In the genomic region with DNA sequence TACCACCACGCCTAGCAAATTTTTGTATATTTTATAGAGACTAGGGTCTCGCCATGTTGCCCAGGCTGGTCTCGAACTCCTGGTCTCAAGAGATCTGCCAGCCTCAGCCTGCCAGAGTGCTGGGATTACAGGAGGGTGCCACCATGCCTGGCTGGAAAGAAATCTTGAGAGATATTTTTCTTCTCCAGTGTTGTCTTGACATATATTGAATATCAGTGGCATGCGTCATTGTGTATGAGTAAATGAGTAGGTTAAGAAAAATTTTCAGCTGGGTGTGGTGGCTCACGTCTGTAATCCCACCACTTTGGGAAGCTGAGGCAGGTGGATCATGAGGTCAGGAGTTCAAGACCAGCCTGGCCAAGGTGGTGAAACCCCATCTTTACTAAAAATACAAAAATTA, we compare ENCODE assay signal across 19 cellular contexts. TPM values are rescaled to one million over a fixed set of nuclear protein-coding genes. Genes with fewer than 3 reads are reported as not detected.
DNase-seq lines count a peak whose midpoint lies in the region; ATAC-seq and TF ChIP-seq lines count a peak whose summit lies in the region.
"Had no signal": no experiment of that assay in that cellular context is flagged by ENCODE, and none has a peak within 500 bp of the region (broad histone marks: within the 10 kb centered on the region; RNA-seq: fewer than 3 reads in every experiment).

No MANE protein-coding gene starts in this region.

- ATAC-seq in IMR-90 (ENCODE audit: low read depth) (no peak), RWPE2 (ENCODE audit: low read depth) (peak; percentile 15; the same call in 1 of the 3 replicates), aorta (ENCODE audit: low FRiP score) (no peak), HG03095 (IDR thresholded peaks at IDR 0.05; ENCODE audit: unreplicated experiment) (no peak), HG03378 (IDR thresholded peaks at IDR 0.05; ENCODE audit: unreplicated experiment) (no peak)
- ATAC-seq: K562, Right ventricle myocardium inferior had no signal

- H4K8ac ChIP-seq in IMR-90 (ENCODE audit: low read depth in 2 of 2, low read length in 2 of 2), result no peak overlapping the region
- no peak overlapping the region for H4K8ac ChIP-seq in trophoblast cell (ENCODE audit: low read depth, low read length)

- no peak for TF ChIP-seq CTCF in IMR-90 (conservative IDR thresholded peaks at IDR 0.05; ENCODE audit: low read depth, low read length)
- no peak for TF ChIP-seq CTCF in RWPE2 (IDR thresholded peaks at IDR 0.05; ENCODE audit: poor library complexity, severe bottlenecking)

- in situ Hi-C loops in IMR-90 (cut with MboI; ENCODE audit: low sequenced_read_pairs), result no loop called here

- POLR2A ChIA-PET in IMR-90 (lab: Charles Lee; ENCODE audit: unreplicated experiment), result no interaction called here

- TF ChIP-seq RAD21 in IMR-90 (IDR thresholded peaks at IDR 0.05; ENCODE audit: low read length), result no peak

- H3K27ac ChIP-seq in IMR-90 (ENCODE audit: insufficient read depth, low read length), result no peak overlapping the region
- H3K27ac ChIP-seq in RWPE2 (ENCODE audit: poor library complexity, severe bottlenecking), result no peak overlapping the region
- H3K27ac ChIP-seq in trophoblast cell (ENCODE audit: low read depth, low read length), result no peak overlapping the region
- no peak overlapping the region for H3K27ac ChIP-seq in aorta (ENCODE audit: low read depth in 1 of 2, low read length in 2 of 2)
- H3K27ac ChIP-seq: PC-9, SK-N-MC had no signal

- no peaks in the 10 kb centered on the region for H3K36me3 ChIP-seq in IMR-90 (ENCODE audit: control insufficient read depth, insufficient read depth, low read length)
- H3K36me3 ChIP-seq in RWPE2 (ENCODE audit: low read depth), result no peaks in the 10 kb centered on the region
- no peaks in the 10 kb centered on the region for H3K36me3 ChIP-seq in trophoblast cell (ENCODE audit: control insufficient read depth in 1 of 2, insufficient read depth in 2 of 2, low read length in 2 of 2)
- no peaks in the 10 kb centered on the region for H3K36me3 ChIP-seq in aorta (ENCODE audit: control insufficient read depth in 1 of 2, insufficient read depth in 2 of 2, low read length in 1 of 2)

- peaks cover 4% of the 10 kb centered on the region; the same call in 1 of the 2 replicates for H3K4me1 ChIP-seq in IMR-90 (ENCODE audit: control insufficient read depth, insufficient read depth, low read length)
- peaks cover 4% of the 10 kb centered on the region for H3K4me1 ChIP-seq in RWPE2 (ENCODE audit: insufficient read depth, poor library complexity, severe bottlenecking)
- H3K4me1 ChIP-seq in trophoblast cell (ENCODE audit: control insufficient read depth in 1 of 2, insufficient read depth in 2 of 2, low read length in 2 of 2), result peaks cover 0 to 11% of the 10 kb centered on the region in 2 experiments
- H3K4me1 ChIP-seq in aorta (ENCODE audit: control insufficient read depth in 1 of 2, insufficient read depth in 2 of 2, low read length in 2 of 2), result no peaks in the 10 kb centered on the region

- H3K23ac ChIP-seq in IMR-90 (ENCODE audit: low read depth, low read length), result no peak overlapping the region
- H3K23ac ChIP-seq in trophoblast cell (ENCODE audit: low read length), result no peak overlapping the region

- H3K27me3 ChIP-seq in IMR-90 (ENCODE audit: control insufficient read depth, insufficient read depth, low read length) (no peaks in the 10 kb centered on the region), RWPE2 (ENCODE audit: insufficient read depth, poor library complexity, severe bottlenecking) (no peaks in the 10 kb centered on the region), trophoblast cell (ENCODE audit: insufficient read depth, low read length) (no peaks in the 10 kb centered on the region), aorta (ENCODE audit: control insufficient read depth in 1 of 2, insufficient read depth in 2 of 2, low read length in 1 of 2) (no peaks in the 10 kb centered on the region)

- H3K4ac ChIP-seq in IMR-90 (ENCODE audit: low read depth, low read length), result no peak overlapping the region
- H3K4ac ChIP-seq in trophoblast cell (ENCODE audit: low read depth, low read length), result no peak overlapping the region

- no peak overlapping the region for H2AFZ ChIP-seq in IMR-90 (replicated peaks; ENCODE audit: low read length, poor library complexity)
- H2AFZ ChIP-seq in trophoblast cell (ENCODE audit: insufficient read depth, low read length, poor library complexity), result no peak overlapping the region
- H2AFZ ChIP-seq: PC-9 had no signal

- 40% methylated on average over 2 of the region's 5 CpGs; no CpG with 5 or more reads in 1 of the 2 experiments for WGBS in IMR-90 (ENCODE audit: extremely low coverage in 2 of 2, insufficient read length in 1 of 2), 2 experiments
- WGBS in trophoblast cell (ENCODE audit: extremely low coverage, insufficient coverage, insufficient read length), result no CpG with 5 or more reads among the region's 5 CpGs
- WGBS in aorta, 2 donors, result 89% methylated on average over 5 of the region's 5 CpGs

- H2BK15ac ChIP-seq in IMR-90 (ENCODE audit: low read depth, low read length), result no peak overlapping the region

- peaks cover 3% of the 10 kb centered on the region for H3K79me2 ChIP-seq in trophoblast cell (ENCODE audit: control insufficient read depth, insufficient read depth, low read length, poor library complexity)

- dilution Hi-C loops in IMR-90 (cut with HindIII; ENCODE audit: low sequenced_read_pairs, unreplicated experiment), result no loop called here

- no peak overlapping the region for H2AK5ac ChIP-seq in IMR-90 (ENCODE audit: low read depth, low read length)
- no peak overlapping the region for H2AK5ac ChIP-seq in trophoblast cell (ENCODE audit: low read length)

- no peak overlapping the region for H2BK12ac ChIP-seq in trophoblast cell (ENCODE audit: low read length)

- CTCF ChIA-PET in IMR-90 (lab: Yijun Ruan, JAX), result no interaction called here

- H4K20me1 ChIP-seq in IMR-90 (ENCODE audit: insufficient read depth, low read length), result 0 out of 2 replicates have a peak, but pooled peaks cover 3% of the 10 kb centered on the region

- no TSS peak for BruUV-seq in IMR-90 (replicated peaks; lab: Mats Ljungman, UMichigan)

- TF ChIP-seq POLR2A in IMR-90 (IDR thresholded peaks at IDR 0.05; ENCODE audit: low read depth, low read length), result no peak

- H3K4me3 ChIP-seq in IMR-90 (ENCODE audit: insufficient read depth, low read depth, low read length) (no peak overlapping the region), RWPE2 (ENCODE audit: severe bottlenecking) (no peak overlapping the region), trophoblast cell (ENCODE audit: low read depth, low read length) (no peak overlapping the region), aorta (ENCODE audit: low read length in 2 of 2) (no peak overlapping the region)
- H3K4me3 ChIP-seq: K562, PC-9, SK-N-MC had no signal

- H4K12ac ChIP-seq in trophoblast cell (ENCODE audit: low read depth, low read length), result no peak overlapping the region

- no peak overlapping the region for H2AK9ac ChIP-seq in IMR-90 (replicated peaks; ENCODE audit: low read depth, low read length, poor library complexity)

- DNase-seq in ELR (ENCODE audit: low read depth), result peak; percentile 90
- DNase-seq in IMR-90, result peak; percentile 41
- no peak for DNase-seq in RWPE2 (ENCODE audit: low spot score)
- DNase-seq in trophoblast cell, result peak; percentile 52 to 83
- DNase-seq in aorta, result no peak
- DNase-seq: ACHN, Caco-2, DMS153, NCI-H1436, NCI-H2029, NCI-H2171, NCI-H446 treated with DMSO at 0.1 percent for 48 hours, NCI-H774 had no signal

- H2BK20ac ChIP-seq in IMR-90 (ENCODE audit: low read depth, low read length), result no peak overlapping the region

- H4K5ac ChIP-seq in IMR-90 (ENCODE audit: low read depth, low read length), result no peak overlapping the region

- intact Hi-C loops in IMR-90 (cut with micrococcal nuclease), result no loop called here
- intact Hi-C loops in aorta (cut with DNase I), result no loop called here

- H3K9me1 ChIP-seq in IMR-90 (ENCODE audit: insufficient read depth, low read length), result no peaks in the 10 kb centered on the region; the same call in 1 of the 2 replicates

- H3K56ac ChIP-seq in IMR-90 (ENCODE audit: extremely low read depth, insufficient read depth, low read length), result no peak overlapping the region

- no peak overlapping the region for H2BK120ac ChIP-seq in IMR-90 (ENCODE audit: low read depth, low read length)
- H2BK120ac ChIP-seq in trophoblast cell (ENCODE audit: insufficient read depth, low read length, poor library complexity), result no peak overlapping the region

- no peak overlapping the region for H2BK5ac ChIP-seq in IMR-90 (ENCODE audit: low read depth, low read length, poor library complexity, severe bottlenecking)
- no peak overlapping the region for H2BK5ac ChIP-seq in trophoblast cell (ENCODE audit: low read depth, low read length, poor library complexity)

- no peak overlapping the region for H3K4me2 ChIP-seq in IMR-90 (ENCODE audit: low read depth, low read length)
- H3K4me2 ChIP-seq in trophoblast cell (ENCODE audit: low read length), result no peak overlapping the region
- H3K4me2 ChIP-seq: PC-9 had no signal

- peaks cover 0 to 19% of the 10 kb centered on the region in 2 experiments; a peak in 2 of 4 replicates for H3K79me1 ChIP-seq in IMR-90 (ENCODE audit: low read depth in 1 of 2, low read length in 2 of 2)
- peaks cover 8% of the 10 kb centered on the region for H3K79me1 ChIP-seq in trophoblast cell (ENCODE audit: low read length)

- no peaks in the 10 kb centered on the region for H3K9me3 ChIP-seq in IMR-90 (ENCODE audit: control insufficient read depth, insufficient read depth, low read length)
- no peaks in the 10 kb centered on the region for H3K9me3 ChIP-seq in RWPE2 (ENCODE audit: severe bottlenecking)
- H3K9me3 ChIP-seq in trophoblast cell (ENCODE audit: insufficient read depth, low read depth, low read length), result no peaks in the 10 kb centered on the region
- no peaks in the 10 kb centered on the region for H3K9me3 ChIP-seq in aorta (ENCODE audit: control insufficient read depth, low read length)
- H3K9me3 ChIP-seq: Caco-2 had no signal

- H4K91ac ChIP-seq in IMR-90 (ENCODE audit: insufficient read depth, low read depth, low read length) (no peak overlapping the region), trophoblast cell (ENCODE audit: low read depth, low read length) (no peak overlapping the region)

- no peak overlapping the region for H3K9ac ChIP-seq in IMR-90 (ENCODE audit: low read depth, low read length)
- no peak overlapping the region for H3K9ac ChIP-seq in trophoblast cell (ENCODE audit: low read length)

- H3K14ac ChIP-seq in IMR-90 (replicated peaks; ENCODE audit: low read depth, low read length), result no peak overlapping the region
- H3K14ac ChIP-seq in trophoblast cell (ENCODE audit: low read length), result no peak overlapping the region

- H3K18ac ChIP-seq in IMR-90 (ENCODE audit: low read depth, low read length), result no peak overlapping the region
- no peak overlapping the region for H3K18ac ChIP-seq in trophoblast cell (ENCODE audit: low read length)

RNA-seq across cellular contexts. Expression of gene PIF1, which starts 3.5 kb away (rescaled TPM):
- 3.9 and 5.3 TPM in 2 replicates for total RNA-seq in IMR-90 (2012; rRNA removed)
- 19.2 and 19.9 TPM in 2 replicates for polyA plus RNA-seq in IMR-90 (2012; rRNA removed)
- polyA plus RNA-seq in IMR-90 (2012; cell fraction: cytosol; rRNA removed), result 10.6 and 10.8 TPM in 2 replicates
- 72.6 and 161 TPM in 2 replicates for polyA plus RNA-seq in IMR-90 (2012; cell fraction: nucleus; rRNA removed; ENCODE audit: low replicate concordance)
- 7.7 and 8.2 TPM in 2 replicates for polyA plus RNA-seq in trophoblast cell (2013)
- total RNA-seq in aorta, result 1 to 10 TPM in 1 of 2 donors, under 1 TPM in 1; 0.65 to 2.8 TPM
- 1 to 10 TPM in 1 of 2 donors, under 1 TPM in 1; 0.50 to 4.2 TPM for polyA plus RNA-seq in aorta

RNA-seq across cellular contexts. Expression of gene PLEKHO2, which starts 12.7 kb away (rescaled TPM):
- 18.6 and 19.0 TPM in 2 replicates for total RNA-seq in IMR-90 (2012; rRNA removed)
- polyA plus RNA-seq in IMR-90 (2012; rRNA removed), result 22.5 and 24.6 TPM in 2 replicates
- 12.6 and 25.0 TPM in 2 replicates for polyA plus RNA-seq in IMR-90 (2012; cell fraction: cytosol; rRNA removed)
- 37.2 and 43.5 TPM in 2 replicates for polyA plus RNA-seq in IMR-90 (2012; cell fraction: nucleus; rRNA removed; ENCODE audit: low replicate concordance)
- 12.4 and 13.6 TPM in 2 replicates for polyA plus RNA-seq in trophoblast cell (2013)
- 10 to 100 TPM; 46.2 to 50.4 TPM for total RNA-seq in aorta
- 10 to 100 TPM; 12.2 to 13.5 TPM for polyA plus RNA-seq in aorta

RNA-seq across cellular contexts. Expression of gene RBPMS2, which starts 53.6 kb away (rescaled TPM):
- total RNA-seq in IMR-90 (2012; rRNA removed) (under 0.01 TPM in 1 of 2 replicates, not detected in the other), aorta (1 to 10 TPM; 6.9 to 9.9 TPM)
- polyA plus RNA-seq in IMR-90 (2012; rRNA removed) (2.3 and 2.8 TPM in 2 replicates), aorta (1 to 10 TPM in 1 of 2 donors, under 1 TPM in 1; 0.51 to 1.0 TPM)
- polyA plus RNA-seq in IMR-90 (2012; cell fraction: cytosol; rRNA removed), result 2.2 and 2.9 TPM in 2 replicates
- 2.0 and 2.3 TPM in 2 replicates for polyA plus RNA-seq in IMR-90 (2012; cell fraction: nucleus; rRNA removed; ENCODE audit: low replicate concordance)
- 49.4 and 49.5 TPM in 2 replicates for polyA plus RNA-seq in trophoblast cell (2013)

Comparison
In these comparisons a context has a peak if more than half of its experiments do, and no peak if none do; other contexts are left out.
1. DNase-seq: peak in ELR (single experiment), IMR-90 (single experiment) and trophoblast cell (2 of 2); none in RWPE2 (single experiment) and aorta (0 of 2).